Comparison of ENCODE assay signal across 9 cellular contexts in genomic region chr14:80213602-80214001, GRCh38. TPM values are rescaled to one million over a fixed set of nuclear protein-coding genes. Genes with fewer than 3 reads are reported as not detected.
DNase-seq lines count a peak whose midpoint lies in the region; ATAC-seq, FAIRE-seq and TF ChIP-seq lines count a peak whose summit lies in the region.
"Had no signal": no experiment of that assay in that cellular context is flagged by ENCODE, and none has a peak within 500 bp of the region (broad histone marks: within the 10 kb centered on the region; RNA-seq: fewer than 3 reads in every experiment).

No MANE protein-coding gene starts in this region.

- H2AFZ ChIP-seq in endothelial cell of umbilical vein (ENCODE audit: low read depth, low read length): no peak overlapping the region

- TF ChIP-seq POLR2A in heart left ventricle (IDR thresholded peaks at IDR 0.05): no peak
- TF ChIP-seq POLR2A in endothelial cell of umbilical vein (IDR thresholded peaks at IDR 0.05; ENCODE audit: low read depth, low read length): no peak

- peak; percentile 24 for FAIRE-seq in endothelial cell of umbilical vein (lab: Jason Lieb, UNC)

- no peaks in the 10 kb centered on the region for H3K79me2 ChIP-seq in endothelial cell of umbilical vein (ENCODE audit: control insufficient read depth, insufficient read depth, low read length)

- CTCF ChIA-PET in endothelial cell of umbilical vein (lab: Charles Lee): interaction anchor here (0.6 to 2.9 kb wide), 32 partner anchors 11 to 1279 kb away, joined by 3 to 88 read pairs (median 5); no protein-coding TSS in a partner anchor

- H3K9ac ChIP-seq in endothelial cell of umbilical vein (replicated peaks; ENCODE audit: extremely low read depth, insufficient read depth, low read length): no peak overlapping the region

- H3K9me3 Mint-ChIP-seq in stimulated activated memory B cell treated with anti-CD40 and anti-IgM and Interleukin-4, amounts not matched to agents 10 μg/mL and 1 μg/mL and 100 μg/mL, for 72 hours: peaks cover 3% of the 10 kb centered on the region
- H3K9me3 Mint-ChIP-seq: stimulated activated naive CD8-positive, alpha-beta T cell treated with anti-CD3 and anti-CD28 coated beads, Interleukin-15, Interleukin-2, amounts not matched to agents 100 ng/mL and 50 ng/mL, for 24 hours had no signal

- no peak overlapping the region for H3K27ac ChIP-seq in heart left ventricle
- no peak overlapping the region for H3K27ac ChIP-seq in right atrium auricular region
- no peak overlapping the region for H3K27ac ChIP-seq in endothelial cell of umbilical vein (ENCODE audit: insufficient read depth, low read depth, low read length)

- H3K9me3 ChIP-seq in heart left ventricle: no peaks in the 10 kb centered on the region
- H3K9me3 ChIP-seq in right atrium auricular region: no peaks in the 10 kb centered on the region
- no peaks in the 10 kb centered on the region for H3K9me3 ChIP-seq in endothelial cell of umbilical vein (replicated peaks; ENCODE audit: control insufficient read depth, insufficient read depth, low read length)

- ATAC-seq in heart left ventricle (peak in 1 of 4 donors; percentile 41), HG02798 (IDR thresholded peaks at IDR 0.05; ENCODE audit: poor library complexity, unreplicated experiment) (peak; percentile 76)
- ATAC-seq in stimulated activated memory B cell treated with anti-CD40 and anti-IgM and Interleukin-4, amounts not matched to agents 10 μg/mL and 1 μg/mL and 100 μg/mL, for 72 hours: no peak

- H3K36me3 ChIP-seq in heart left ventricle: no peaks in the 10 kb centered on the region
- no peaks in the 10 kb centered on the region for H3K36me3 ChIP-seq in right atrium auricular region
- no peaks in the 10 kb centered on the region for H3K36me3 ChIP-seq in endothelial cell of umbilical vein (ENCODE audit: control insufficient read depth in 2 of 2, extremely low read depth in 1 of 2, insufficient read depth in 2 of 2, low read length in 2 of 2)

- no peak overlapping the region for H3K27ac Mint-ChIP-seq in stimulated activated memory B cell treated with anti-CD40 and anti-IgM and Interleukin-4, amounts not matched to agents 10 μg/mL and 1 μg/mL and 100 μg/mL, for 72 hours
- H3K27ac Mint-ChIP-seq: stimulated activated naive CD8-positive, alpha-beta T cell treated with anti-CD3 and anti-CD28 coated beads, Interleukin-15, Interleukin-2, amounts not matched to agents 100 ng/mL and 50 ng/mL, for 24 hours had no signal

- no peaks in the 10 kb centered on the region for H3K36me3 Mint-ChIP-seq in stimulated activated memory B cell treated with anti-CD40 and anti-IgM and Interleukin-4, amounts not matched to agents 10 μg/mL and 1 μg/mL and 100 μg/mL, for 72 hours

- H3K4me1 Mint-ChIP-seq in stimulated activated memory B cell treated with anti-CD40 and anti-IgM and Interleukin-4, amounts not matched to agents 10 μg/mL and 1 μg/mL and 100 μg/mL, for 72 hours: peaks cover 6% of the 10 kb centered on the region

- 51 to 58% (median 51%) methylated on average over 4 of the region's 4 CpGs for WGBS in heart left ventricle, 4 donors

- no peak overlapping the region for H3K4me2 ChIP-seq in endothelial cell of umbilical vein (ENCODE audit: insufficient read depth, low read length)

- H3K4me1 ChIP-seq in heart left ventricle (peaks cover 0 to 16% (median 0%) of the 10 kb centered on the region in 12 donors), right atrium auricular region (no peaks in the 10 kb centered on the region), endothelial cell of umbilical vein (ENCODE audit: control insufficient read depth, extremely low read depth, insufficient read depth, low read length) (no peaks in the 10 kb centered on the region)

- DNase-seq in heart left ventricle: peak in 2 of 5 donors; percentile 24 to 32
- DNase-seq in right atrium auricular region (ENCODE audit: low spot score): no peak
- peak; percentile 76 for DNase-seq in NCI-H82 (lab: John Stamatoyannopoulos, UW)
- peak; percentile 39 for DNase-seq in endothelial cell of umbilical vein (ENCODE audit: low read depth, low spot score)
- no peak for DNase-seq in retinal pigment epithelial cell (ENCODE audit: low read depth)
- no peak for DNase-seq in stimulated activated CD4-positive, alpha-beta T cell treated with anti-CD3 and anti-CD28 coated beads, Interleukin-2, amount 100 ng/mL, for 48 hours

- H3K27me3 Mint-ChIP-seq in stimulated activated memory B cell treated with anti-CD40 and anti-IgM and Interleukin-4, amounts not matched to agents 10 μg/mL and 1 μg/mL and 100 μg/mL, for 72 hours: no peaks in the 10 kb centered on the region
- H3K27me3 Mint-ChIP-seq: stimulated activated naive CD8-positive, alpha-beta T cell treated with anti-CD3 and anti-CD28 coated beads, Interleukin-15, Interleukin-2, amounts not matched to agents 100 ng/mL and 50 ng/mL, for 24 hours had no signal

- dilution Hi-C loops in endothelial cell of umbilical vein (cut with MboI; ENCODE audit: extremely low pct_ligation_motif_present, low sequenced_read_pairs): no loop called here

- H4K20me1 ChIP-seq in endothelial cell of umbilical vein (replicated peaks; ENCODE audit: control insufficient read depth, extremely low read depth, insufficient read depth, low read length): no peaks in the 10 kb centered on the region

- H3K9me1 ChIP-seq in endothelial cell of umbilical vein (replicated peaks; ENCODE audit: control insufficient read depth, extremely low read depth, insufficient read depth, low read length): no peaks in the 10 kb centered on the region

- H3K27me3 ChIP-seq in heart left ventricle (no peaks in the 10 kb centered on the region), right atrium auricular region (no peaks in the 10 kb centered on the region), endothelial cell of umbilical vein (ENCODE audit: control insufficient read depth in 2 of 2, insufficient read depth in 2 of 2, low read length in 2 of 2) (peaks cover 0 to 2% of the 10 kb centered on the region in 2 experiments)

- no peak overlapping the region for H3K4me3 Mint-ChIP-seq in stimulated activated memory B cell treated with anti-CD40 and anti-IgM and Interleukin-4, amounts not matched to agents 10 μg/mL and 1 μg/mL and 100 μg/mL, for 72 hours
- H3K4me3 Mint-ChIP-seq: stimulated activated naive CD8-positive, alpha-beta T cell treated with anti-CD3 and anti-CD28 coated beads, Interleukin-15, Interleukin-2, amounts not matched to agents 100 ng/mL and 50 ng/mL, for 24 hours had no signal

- H3K4me3 ChIP-seq in heart left ventricle (no peak overlapping the region), right atrium auricular region (no peak overlapping the region), endothelial cell of umbilical vein (replicated peaks in 1 of 3; ENCODE audit: insufficient read depth in 1 of 3, low read depth in 1 of 3, low read length in 3 of 3) (no peak overlapping the region), retinal pigment epithelial cell (ENCODE audit: low read length) (no peak overlapping the region)

- TF ChIP-seq CTCF in heart left ventricle (IDR thresholded peaks at IDR 0.05) (peak in 8 of 12 donors; percentile 8 to 29 (median 12)), right atrium auricular region (IDR thresholded peaks at IDR 0.05) (peak in 1 of 2 donors; percentile 50), endothelial cell of umbilical vein (IDR thresholded peaks at IDR 0.05; ENCODE audit: extremely low read depth in 1 of 2, insufficient read depth in 1 of 2, low read depth in 1 of 2, low read length in 2 of 2) (peak; percentile 43 to 55), retinal pigment epithelial cell (conservative IDR thresholded peaks at IDR 0.05; ENCODE audit: low read depth, low read length) (peak; percentile 66)

- intact Hi-C loops in heart left ventricle (cut with DNase I) (loop anchor here in 1 of 10 donors (5.0 kb wide), 1 partner anchor 156 kb away; no protein-coding TSS in a partner anchor), endothelial cell of umbilical vein (cut with micrococcal nuclease) (loop anchor here (1.0 to 10.0 kb wide), 7 partner anchors 149 to 1279 kb away; no protein-coding TSS in a partner anchor)

- POLR2A ChIA-PET in endothelial cell of umbilical vein (lab: Charles Lee): no interaction called here

- no TSS peak for BruUV-seq in endothelial cell of umbilical vein (replicated peaks; lab: Mats Ljungman, UMichigan)

TF ChIP-seq in endothelial cell of umbilical vein, 7 proteins besides CTCF, POLR2A, EP300 and RAD21:
- TF ChIP-seq MYC (IDR thresholded peaks at IDR 0.05; ENCODE audit: low read depth, low read length): no peak
- no peak for TF ChIP-seq JUN (IDR thresholded peaks at IDR 0.05; ENCODE audit: borderline replicate concordance, insufficient read depth, insufficient read length, low read depth)
- no peak for TF ChIP-seq GATA2 (IDR thresholded peaks at IDR 0.05; ENCODE audit: insufficient read depth, insufficient read length, low read depth, low read length)
- TF ChIP-seq EZH2 (IDR thresholded peaks at IDR 0.05; ENCODE audit: borderline replicate concordance, low read depth, low read length, severe bottlenecking): no peak
- no peak for TF ChIP-seq FOS (IDR thresholded peaks at IDR 0.05; ENCODE audit: borderline replicate concordance, insufficient read depth, low read length)
- TF ChIP-seq POLR2AphosphoS5 (IDR thresholded peaks at IDR 0.05; ENCODE audit: insufficient read depth, low read depth, low read length): no peak
- TF ChIP-seq MAX (IDR thresholded peaks at IDR 0.05; ENCODE audit: insufficient read depth, insufficient read length): no peak

RNA-seq across cellular contexts. Expression of gene DIO2, which starts 2.3 kb away (rescaled TPM):
- total RNA-seq in heart left ventricle: 10 to 100 TPM in 3 of 9 donors, 1 to 10 TPM in 6; 3.6 to 30.9 (median 8.3) TPM
- 1 to 10 TPM in 1 of 2 donors, under 1 TPM in 1; 0.29 to 1.5 TPM for polyA plus RNA-seq in heart left ventricle
- 1 to 10 TPM in 1 of 2 donors, under 1 TPM in 1; 0.28 to 7.3 TPM for total RNA-seq in right atrium auricular region
- 0.75 TPM in 1 of 2 replicates, not detected in the other for total RNA-seq in endothelial cell of umbilical vein
- 0.22 and 0.32 TPM in 2 replicates for polyA plus RNA-seq in endothelial cell of umbilical vein
- 0.17 and 0.22 TPM in 2 replicates for polyA plus RNA-seq in endothelial cell of umbilical vein (2011; cell fraction: cytosol; rRNA removed)
- 0.78 and 1.1 TPM in 2 replicates for polyA plus RNA-seq in endothelial cell of umbilical vein (2011; cell fraction: nucleus; rRNA removed)
- 2.0 and 2.1 TPM in 2 replicates for polyA plus RNA-seq in endothelial cell of umbilical vein (2012)
- 1.5 and 5.2 TPM in 2 replicates for polyA minus RNA-seq in endothelial cell of umbilical vein
- polyA minus RNA-seq in endothelial cell of umbilical vein (2011; cell fraction: cytosol; rRNA and poly(A)+ RNA removed): 27.8 TPM
- 0.53 and 1.2 TPM in 2 replicates for polyA minus RNA-seq in endothelial cell of umbilical vein (2011; cell fraction: nucleus; rRNA and poly(A)+ RNA removed)

Comparison
In these comparisons a context has a peak if more than half of its experiments do, and no peak if none do; other contexts are left out.
1. DNase-seq: peak in NCI-H82 (single experiment) and endothelial cell of umbilical vein (single experiment); none in right atrium auricular region (single experiment), retinal pigment epithelial cell (single experiment) and stimulated activated CD4-positive, alpha-beta T cell treated with anti-CD3 and anti-CD28 coated beads, Interleukin-2, amount 100 ng/mL, for 48 hours (0 of 2).